Comparison of ENCODE assay signal across 7 cellular contexts in genomic region chr2:95671171-95671570, GRCh38.
DNase-seq lines count a peak whose midpoint lies in the region; FAIRE-seq and TF ChIP-seq lines count a peak whose summit lies in the region.
"Not testable (repeated sequence)": the region's sequence is repeated elsewhere in the genome, so short reads cannot be mapped to it uniquely, and the experiment has no call there.

No MANE protein-coding gene starts in this region.

- H3K4me3 Mint-ChIP-seq in astrocyte (ENCODE audit: unreplicated experiment): not testable (repeated sequence)

- H3K27me3 Mint-ChIP-seq in astrocyte (ENCODE audit: low read depth, unreplicated experiment): peaks cover 59% of the 10 kb centered on the region

- not testable (repeated sequence) for H3K9ac ChIP-seq in GM23248; Loucy (ENCODE audit: low read depth, low read length, poor library complexity, severe bottlenecking); astrocyte (ENCODE audit: low read length)

- WGBS in GM23248 (ENCODE audit: low coverage in 1 of 2, low lambda C conversion rate in 2 of 2, missing lambda C conversion rate in 2 of 2), 2 experiments: 37 to 48% methylated on average over 4 of the region's 4 CpGs

- in situ Hi-C loops in GM23248 (cut with MboI): not testable (repeated sequence)

- H3K36me3 Mint-ChIP-seq in astrocyte (ENCODE audit: low read depth, unreplicated experiment): not testable (repeated sequence)

- not testable (repeated sequence) for H3K9me3 Mint-ChIP-seq in astrocyte (ENCODE audit: unreplicated experiment)

- H2AFZ ChIP-seq in GM23248; Loucy (ENCODE audit: low read length); astrocyte (ENCODE audit: low read depth, low read length): not testable (repeated sequence)

- H3K4me3 ChIP-seq in GM23248; Loucy (ENCODE audit: low read length, poor library complexity, severe bottlenecking); astrocyte (ENCODE audit: insufficient read depth, low read depth, low read length); retinal pigment epithelial cell (ENCODE audit: low read length): not testable (repeated sequence)

- peak overlapping the region; percentile 41 for H3K4me2 ChIP-seq in GM23248 (ENCODE audit: unreplicated experiment)
- H3K4me2 ChIP-seq in Loucy (ENCODE audit: low read depth, low read length, poor library complexity, severe bottlenecking): peak overlapping the region; percentile 73
- H3K4me2 ChIP-seq in astrocyte (ENCODE audit: low read length): not testable (repeated sequence)

- H3K27ac ChIP-seq in GM23248; astrocyte (ENCODE audit: low read depth, low read length): not testable (repeated sequence)

- H3K9me2 ChIP-seq in GM23248 (ENCODE audit: insufficient read depth); Loucy (replicated peaks; ENCODE audit: low read depth, low read length): not testable (repeated sequence)

- peak; percentile 56 for FAIRE-seq in astrocyte (lab: Jason Lieb, UNC)

- H3K27ac Mint-ChIP-seq in astrocyte (ENCODE audit: unreplicated experiment): not testable (repeated sequence)

- not testable (repeated sequence) for H3K27me3 ChIP-seq in GM23248 (replicated peaks; ENCODE audit: insufficient read depth); Loucy (ENCODE audit: insufficient read depth, low read length, poor library complexity, severe bottlenecking); astrocyte (ENCODE audit: insufficient read depth, low read length)

- H3K4me1 ChIP-seq in GM23248 (ENCODE audit: insufficient read depth): peaks cover 25% of the 10 kb centered on the region
- peaks cover 32% of the 10 kb centered on the region for H3K4me1 ChIP-seq in Loucy (ENCODE audit: insufficient read depth, low read length, poor library complexity, severe bottlenecking)
- peaks cover 16% of the 10 kb centered on the region for H3K4me1 ChIP-seq in astrocyte (ENCODE audit: insufficient read depth, low read length)

- H4K20me1 ChIP-seq in GM23248 (ENCODE audit: insufficient read depth); Loucy (ENCODE audit: insufficient read depth, low read length, poor library complexity, severe bottlenecking); astrocyte (ENCODE audit: insufficient read depth, low read length): not testable (repeated sequence)

- TF ChIP-seq CTCF in Loucy (conservative IDR thresholded peaks at IDR 0.05; ENCODE audit: low read length); astrocyte (IDR thresholded peaks at IDR 0.05; ENCODE audit: insufficient read depth, low read depth, low read length); retinal pigment epithelial cell (conservative IDR thresholded peaks at IDR 0.05; ENCODE audit: low read depth, low read length): not testable (repeated sequence)

- not testable (repeated sequence) for H3K9me3 ChIP-seq in GM23248 (ENCODE audit: low read depth); Loucy (ENCODE audit: insufficient read depth, low read depth, low read length); astrocyte (ENCODE audit: insufficient read depth, low read depth, low read length)

- peaks cover 18% of the 10 kb centered on the region for H3K4me1 Mint-ChIP-seq in astrocyte (ENCODE audit: low read depth, unreplicated experiment)

- DNase-seq in AG20443 (ENCODE audit: low spot score): peak; percentile 10
- peak; percentile 67 for DNase-seq in GM23248
- DNase-seq in NCI-H82 treated with DMSO at 0.1 percent for 48 hours (lab: John Stamatoyannopoulos, UW; ENCODE audit: unreplicated experiment): peak; percentile 94
- DNase-seq in astrocyte (ENCODE audit: low read depth): not testable (repeated sequence)
- DNase-seq in fibroblast of peridontal ligament (ENCODE audit: extremely low read depth): peak; percentile 8
- peak; percentile 48 for DNase-seq in retinal pigment epithelial cell (ENCODE audit: low read depth)

- H3K36me3 ChIP-seq in GM23248 (ENCODE audit: low read depth); Loucy (ENCODE audit: insufficient read depth, low read length); astrocyte (ENCODE audit: insufficient read depth, low read length): not testable (repeated sequence)

- not testable (repeated sequence) for H3K79me2 ChIP-seq in GM23248 (ENCODE audit: insufficient read depth); Loucy (ENCODE audit: insufficient read depth, low read length); astrocyte (ENCODE audit: insufficient read depth, low read length)

- peaks cover 14% of the 10 kb centered on the region for H3F3A ChIP-seq in GM23248 (ENCODE audit: insufficient read depth)
- H3F3A ChIP-seq in Loucy (ENCODE audit: low read depth): not testable (repeated sequence)
